1 cellular context compared by ENCODE assay signal in the genomic region with DNA sequence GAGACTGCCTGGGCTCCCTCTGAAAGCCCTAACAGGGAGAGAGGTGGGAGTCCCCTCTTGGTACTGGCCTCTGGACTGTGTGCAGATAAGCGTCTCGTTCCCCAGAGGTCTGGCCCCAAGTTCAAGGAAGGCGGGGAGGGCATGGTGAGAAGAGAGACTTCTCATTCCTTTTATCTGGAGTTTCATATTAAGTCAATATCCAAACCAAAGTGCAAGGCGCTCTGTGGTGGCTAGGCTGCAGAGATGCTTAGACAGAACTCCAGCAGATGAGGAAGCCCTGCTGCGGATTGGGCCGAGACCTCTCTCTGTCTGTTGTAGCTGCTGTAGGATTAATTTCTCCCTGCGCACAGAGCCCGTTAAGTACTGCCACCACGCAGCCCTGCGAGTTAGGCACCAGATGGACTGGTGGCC.
TF ChIP-seq lines count a peak whose summit lies in the region.

No MANE protein-coding gene starts in this region.

TF ChIP-seq in WTC11, 78 proteins besides CTCF, POLR2A, EP300 and RAD21 (continued from another document):
- no peak for TF ChIP-seq ATF3 (CRISPR knock-in tag; conservative IDR thresholded peaks at IDR 0.05)
- TF ChIP-seq SP1 (CRISPR knock-in tag; conservative IDR thresholded peaks at IDR 0.05): no peak
- no peak for TF ChIP-seq ZNF416 (CRISPR knock-in tag; IDR thresholded peaks at IDR 0.05)
- TF ChIP-seq ATF2 (CRISPR knock-in tag; IDR thresholded peaks at IDR 0.05; ENCODE audit: borderline replicate concordance, low read depth): no peak
- no peak for TF ChIP-seq TCF7 (CRISPR knock-in tag; IDR thresholded peaks at IDR 0.05; ENCODE audit: low read depth)
- TF ChIP-seq PRDM15 (CRISPR knock-in tag; IDR thresholded peaks at IDR 0.05): no peak
